In genomic region chr1:45623972-45624371, GRCh38 we compare ENCODE assay signal across 13 cellular contexts. TPM values are rescaled to one million over a fixed set of nuclear protein-coding genes. Genes with fewer than 3 reads are reported as not detected.
A peak's percentile ranks its signal among the peaks of the same experiment; 100 is the strongest.
DNase-seq lines count a peak whose midpoint lies in the region; ATAC-seq, FAIRE-seq and TF ChIP-seq lines count a peak whose summit lies in the region.
"Had no signal": no experiment of that assay in that cellular context is flagged by ENCODE, and none has a peak within 500 bp of the region (broad histone marks: within the 10 kb centered on the region; RNA-seq: fewer than 3 reads in every experiment).

Gene CCDC17 (minus strand): TSS chr1:45624054. CDS start chr1:45623909, 145 bp downstream.

- peaks cover 4 to 28% (median 13%) of the 10 kb centered on the region in 4 experiments; a peak in 7 of 8 replicates for H3K36me3 ChIP-seq in H1 (ENCODE audit: control insufficient read depth in 2 of 4, insufficient read depth in 4 of 4, low read length in 3 of 4)

- H4K5ac ChIP-seq in H1 (ENCODE audit: insufficient read length, low read depth, low read length), result no peak within 1 kb of the TSS

- H3K4me3 Mint-ChIP-seq in stimulated activated naive CD8-positive, alpha-beta T cell treated with anti-CD3 and anti-CD28 coated beads, Interleukin-15, Interleukin-2, amounts not matched to agents 100 ng/mL and 50 ng/mL, for 24 hours, result no peak within 1 kb of the TSS
- no peak within 1 kb of the TSS for H3K4me3 Mint-ChIP-seq in nephron progenitor cell
- H3K4me3 Mint-ChIP-seq: activated T-cell treated with anti-CD3 and anti-CD28 coated beads, Interleukin-2, amount 50 U/mL, for 4 hours; CD14-positive monocyte had no signal

- CTCF ChIA-PET in H1 (lab: Charles Lee; ENCODE audit: partially characterized antibody), result interaction anchor here (1.4 kb wide), 1 partner anchor 10 kb away, joined by 3 read pairs; no protein-coding TSS in a partner anchor

- H3K27me3 Mint-ChIP-seq in stimulated activated naive CD8-positive, alpha-beta T cell treated with anti-CD3 and anti-CD28 coated beads, Interleukin-15, Interleukin-2, amounts not matched to agents 100 ng/mL and 50 ng/mL, for 24 hours, result no peaks in the 10 kb centered on the region
- no peaks in the 10 kb centered on the region for H3K27me3 Mint-ChIP-seq in nephron progenitor cell (ENCODE audit: low read depth, poor library complexity)

- H2BK15ac ChIP-seq in H1 (ENCODE audit: low read length), result no peak within 1 kb of the TSS

- H2BK20ac ChIP-seq in H1 (ENCODE audit: low read length), result no peak within 1 kb of the TSS

- H2BK12ac ChIP-seq in H1 (ENCODE audit: low read depth, low read length), result no peak within 1 kb of the TSS

- no peak within 1 kb of the TSS for H2BK120ac ChIP-seq in H1 (replicated peaks; ENCODE audit: low read depth, low read length)

- no peak within 1 kb of the TSS for H3K4ac ChIP-seq in H1 (replicated peaks; ENCODE audit: insufficient read length, low read depth, low read length)

- no peaks in the 10 kb centered on the region for H3K79me1 ChIP-seq in H1 (ENCODE audit: low read depth, low read length)

- H3K9ac ChIP-seq in H1 (replicated peaks in 1 of 4; ENCODE audit: extremely low read depth in 1 of 4, low read depth in 3 of 4, low read length in 3 of 4), result no peak within 1 kb of the TSS; a peak in 1 of 7 replicates

- peaks cover 6% of the 10 kb centered on the region in 2 experiments for H4K20me1 ChIP-seq in H1 (replicated peaks in 1 of 2; ENCODE audit: control insufficient read depth in 1 of 2, insufficient read depth in 2 of 2, low read length in 2 of 2)

- no peak within 1 kb of the TSS for H3K14ac ChIP-seq in H1 (ENCODE audit: insufficient read length)

- no peak within 1 kb of the TSS for H3K18ac ChIP-seq in H1 (ENCODE audit: extremely low read depth, low read length)

- TF ChIP-seq POLR2A in H1 (IDR thresholded peaks at IDR 0.05; ENCODE audit: control extremely low read depth in 1 of 2, low read depth in 2 of 2, low read length in 2 of 2), result no peak; a peak in 1 of 3 replicates

- no peaks in the 10 kb centered on the region for H3K4me1 Mint-ChIP-seq in stimulated activated naive CD8-positive, alpha-beta T cell treated with anti-CD3 and anti-CD28 coated beads, Interleukin-15, Interleukin-2, amounts not matched to agents 100 ng/mL and 50 ng/mL, for 24 hours (ENCODE audit: low read depth)
- H3K4me1 Mint-ChIP-seq in nephron progenitor cell, result peaks cover 4% of the 10 kb centered on the region

- H3K23me2 ChIP-seq in H1 (ENCODE audit: low read depth, low read length), result no peaks in the 10 kb centered on the region

- no peak for ATAC-seq in stimulated activated naive CD8-positive, alpha-beta T cell treated with anti-CD3 and anti-CD28 coated beads, Interleukin-15, Interleukin-2, amounts not matched to agents 100 U/mL and 50 U/mL, for 24 hours
- no peak for ATAC-seq in GM18498 (IDR thresholded peaks at IDR 0.05; ENCODE audit: unreplicated experiment)
- ATAC-seq: activated T-cell treated with anti-CD3 and anti-CD28 coated beads, Interleukin-2, amount 50 U/mL, for 4 hours had no signal

- no peaks in the 10 kb centered on the region for H3K9me3 Mint-ChIP-seq in stimulated activated naive CD8-positive, alpha-beta T cell treated with anti-CD3 and anti-CD28 coated beads, Interleukin-15, Interleukin-2, amounts not matched to agents 100 ng/mL and 50 ng/mL, for 24 hours
- H3K9me3 Mint-ChIP-seq in nephron progenitor cell, result no peaks in the 10 kb centered on the region
- H3K9me3 Mint-ChIP-seq: activated T-cell treated with anti-CD3 and anti-CD28 coated beads, Interleukin-2, amount 50 U/mL, for 4 hours; CD14-positive monocyte had no signal

- H3K56ac ChIP-seq in H1 (replicated peaks; ENCODE audit: insufficient read length, low read depth, low read length), result no peak within 1 kb of the TSS

- no peaks in the 10 kb centered on the region for H3K79me2 ChIP-seq in H1 (ENCODE audit: control insufficient read depth in 1 of 2, insufficient read depth in 2 of 2, low read length in 2 of 2)

- FAIRE-seq in H1 (lab: Jason Lieb, UNC), result no peak
- FAIRE-seq: RCC 7860 had no signal

- WGBS in H1 (ENCODE audit: extremely low coverage in 1 of 2, insufficient coverage in 1 of 2, insufficient read length in 1 of 2, insufficient replicate concordance in 2 of 2, low coverage in 1 of 2, low lambda C conversion rate in 2 of 2, missing lambda C conversion rate in 1 of 2), 2 experiments, result 64% methylated on average over 4 of the region's 4 CpGs; no CpG with 5 or more reads in 1 of the 2 experiments

- peak within 1 kb of the TSS; percentile 52 for H3K27ac Mint-ChIP-seq in stimulated activated naive CD8-positive, alpha-beta T cell treated with anti-CD3 and anti-CD28 coated beads, Interleukin-15, Interleukin-2, amounts not matched to agents 100 ng/mL and 50 ng/mL, for 24 hours
- peak within 1 kb of the TSS; percentile 92 for H3K27ac Mint-ChIP-seq in nephron progenitor cell

- no peak within 1 kb of the TSS for H2AFZ ChIP-seq in H1 (ENCODE audit: low read length)

- TF ChIP-seq EP300 in H1 (IDR thresholded peaks at IDR 0.05; ENCODE audit: borderline replicate concordance in 1 of 2, low read depth in 2 of 2, low read length in 2 of 2), result no peak

- no peak for DNase-seq in stimulated activated naive CD8-positive, alpha-beta T cell treated with anti-CD3 and anti-CD28 coated beads, Interleukin-15, Interleukin-2, amounts not matched to agents 100 U/mL and 50 U/mL, for 24 hours
- DNase-seq in H1 (ENCODE audit: low read depth in 1 of 2, low spot score in 2 of 2) (no peak), nephron progenitor cell (no peak), inferior parietal cortex (ENCODE audit: extremely low spot score) (no peak), occipital lobe (lab: John Stamatoyannopoulos, UW) (no peak), posterior vena cava (ENCODE audit: low spot score) (no peak)
- DNase-seq: activated T-cell treated with anti-CD3 and anti-CD28 coated beads, Interleukin-2, amount 50 U/mL, for 4 hours; central memory CD4-positive, alpha-beta T cell; NCI-H2171 treated with DMSO at 0.1 percent for 48 hours had no signal

- POLR2A ChIA-PET in H1 (lab: Charles Lee; ENCODE audit: partially characterized antibody), result interaction anchor here (0.5 to 6.0 kb wide), 9 partner anchors 8 to 103 kb away, joined by 3 to 47 read pairs (median 5); partner anchors contain the start of genes GPBP1L1 and NASP

- H3K27ac ChIP-seq in H1 (ENCODE audit: low read depth, low read length), result 0 out of 2 replicates have a peak within 1 kb of the TSS, but pooled peaks have one; percentile 34

- H3K23ac ChIP-seq in H1 (ENCODE audit: insufficient read length), result no peak within 1 kb of the TSS

- no peak within 1 kb of the TSS for H2AK5ac ChIP-seq in H1 (ENCODE audit: low read depth, low read length)

- H2BK5ac ChIP-seq in H1 (ENCODE audit: low read depth, low read length), result no peak within 1 kb of the TSS

- TF ChIP-seq CTCF in H1 (IDR thresholded peaks at IDR 0.05; ENCODE audit: control extremely low read depth in 1 of 3, insufficient read depth in 1 of 3, low read depth in 1 of 3, low read length in 3 of 3) (no peak), nephron progenitor cell (IDR thresholded peaks at IDR 0.05) (no peak)

- H4K8ac ChIP-seq in H1 (ENCODE audit: extremely low read depth, insufficient read depth, low read length), result peak within 1 kb of the TSS; percentile 86; the same call in 1 of the 2 replicates

- H4K91ac ChIP-seq in H1 (replicated peaks; ENCODE audit: insufficient read length, low read length), result no peak within 1 kb of the TSS

- H3K27me3 ChIP-seq in H1 (replicated peaks in 1 of 4; ENCODE audit: control insufficient read depth in 3 of 4, extremely low read depth in 1 of 4, insufficient read depth in 3 of 4, low read length in 3 of 4), result no peaks in the 10 kb centered on the region

- H3K4me2 ChIP-seq in H1 (ENCODE audit: insufficient read depth in 1 of 2, low read depth in 2 of 2, low read length in 2 of 2), result no peak within 1 kb of the TSS

- TF ChIP-seq RAD21 in H1 (IDR thresholded peaks at IDR 0.05 in 1 of 2, conservative IDR thresholded peaks at IDR 0.05 in 1 of 2; ENCODE audit: low read depth in 2 of 2, low read length in 2 of 2), result no peak

- H3K4me1 ChIP-seq in H1 (replicated peaks in 1 of 4; ENCODE audit: control insufficient read depth in 3 of 4, insufficient read depth in 4 of 4, low read length in 3 of 4), result no peaks in the 10 kb centered on the region; a peak in 1 of 7 replicates

- peaks cover 36% of the 10 kb centered on the region for H3K36me3 Mint-ChIP-seq in stimulated activated naive CD8-positive, alpha-beta T cell treated with anti-CD3 and anti-CD28 coated beads, Interleukin-15, Interleukin-2, amounts not matched to agents 100 ng/mL and 50 ng/mL, for 24 hours (ENCODE audit: low read depth)
- peaks cover 53% of the 10 kb centered on the region for H3K36me3 Mint-ChIP-seq in nephron progenitor cell (ENCODE audit: low read depth)

- no peak within 1 kb of the TSS for H3K4me3 ChIP-seq in H1 (ENCODE audit: extremely low read depth in 1 of 4, insufficient read depth in 2 of 4, low read depth in 3 of 4, low read length in 4 of 4)

- no peaks in the 10 kb centered on the region for H3K9me3 ChIP-seq in H1 (ENCODE audit: insufficient read depth in 2 of 2, low read depth in 1 of 2, low read length in 1 of 2)

- intact Hi-C loops in posterior vena cava (cut with DNase I), result no loop called here

TF ChIP-seq in H1, 55 proteins besides CTCF, POLR2A, EP300 and RAD21:
- TF ChIP-seq GABPA (IDR thresholded peaks at IDR 0.05; ENCODE audit: borderline replicate concordance, insufficient read depth, low read length) (no peak), EGR1 (IDR thresholded peaks at IDR 0.05; ENCODE audit: borderline replicate concordance, low read depth, low read length) (no peak), KDM5A (IDR thresholded peaks at IDR 0.05; ENCODE audit: low read length) (no peak), POLR2AphosphoS5 (IDR thresholded peaks at IDR 0.05; ENCODE audit: low read depth, low read length) (0 out of 2 replicates have a peak, but pooled peaks have one; percentile 31), YY1 (IDR thresholded peaks at IDR 0.05; ENCODE audit: low read depth, low read length) (no peak)
TF ChIP-seq in H1: peak in this region for 1.

RNA-seq across cellular contexts. Expression of gene CCDC17, which starts in this region (rescaled TPM):
- total RNA-seq in H1 (2021; fragmentation: NEBNext Ultra II Directional; extraction: Animal tissue kit (Norgen Biotek cat#: 25700)), result 1.9 and 2.0 TPM in 2 replicates
- polyA plus RNA-seq in H1 (2011; rRNA removed), result 0.95 and 1.2 TPM in 2 replicates
- polyA plus RNA-seq in H1 (2011; cell fraction: cytosol; rRNA removed), result 1.1 TPM
- polyA plus RNA-seq in H1 (2011; cell fraction: nucleus; rRNA removed), result 8.0 TPM
- polyA plus RNA-seq in H1 (2012, experiment 1 of 2), result 0.99 to 2.6 TPM (median 1.3 TPM) in 4 replicates
- 0.45 TPM for polyA plus RNA-seq in H1 (2012, experiment 2 of 2)
- polyA plus RNA-seq in H1 (2013, experiment 1 of 2), result 0.63 TPM
- polyA plus RNA-seq in H1 (2013, experiment 2 of 2), result 0.64 TPM
- 1.6 and 3.4 TPM in 2 replicates for polyA minus RNA-seq in H1 (2011; rRNA and poly(A)+ RNA removed)
- polyA minus RNA-seq in H1 (2011; cell fraction: cytosol; rRNA and poly(A)+ RNA removed), result 1.2 TPM
- polyA minus RNA-seq in H1 (2011; cell fraction: nucleus; rRNA and poly(A)+ RNA removed), result 7.9 TPM
- 0.47 TPM for total RNA-seq in occipital lobe
- 1 to 10 TPM; 1.5 to 2.3 TPM for total RNA-seq in posterior vena cava
- polyA plus RNA-seq: CD14-positive monocyte had no signal
